8 cellular contexts compared by ENCODE assay signal in the genomic region with DNA sequence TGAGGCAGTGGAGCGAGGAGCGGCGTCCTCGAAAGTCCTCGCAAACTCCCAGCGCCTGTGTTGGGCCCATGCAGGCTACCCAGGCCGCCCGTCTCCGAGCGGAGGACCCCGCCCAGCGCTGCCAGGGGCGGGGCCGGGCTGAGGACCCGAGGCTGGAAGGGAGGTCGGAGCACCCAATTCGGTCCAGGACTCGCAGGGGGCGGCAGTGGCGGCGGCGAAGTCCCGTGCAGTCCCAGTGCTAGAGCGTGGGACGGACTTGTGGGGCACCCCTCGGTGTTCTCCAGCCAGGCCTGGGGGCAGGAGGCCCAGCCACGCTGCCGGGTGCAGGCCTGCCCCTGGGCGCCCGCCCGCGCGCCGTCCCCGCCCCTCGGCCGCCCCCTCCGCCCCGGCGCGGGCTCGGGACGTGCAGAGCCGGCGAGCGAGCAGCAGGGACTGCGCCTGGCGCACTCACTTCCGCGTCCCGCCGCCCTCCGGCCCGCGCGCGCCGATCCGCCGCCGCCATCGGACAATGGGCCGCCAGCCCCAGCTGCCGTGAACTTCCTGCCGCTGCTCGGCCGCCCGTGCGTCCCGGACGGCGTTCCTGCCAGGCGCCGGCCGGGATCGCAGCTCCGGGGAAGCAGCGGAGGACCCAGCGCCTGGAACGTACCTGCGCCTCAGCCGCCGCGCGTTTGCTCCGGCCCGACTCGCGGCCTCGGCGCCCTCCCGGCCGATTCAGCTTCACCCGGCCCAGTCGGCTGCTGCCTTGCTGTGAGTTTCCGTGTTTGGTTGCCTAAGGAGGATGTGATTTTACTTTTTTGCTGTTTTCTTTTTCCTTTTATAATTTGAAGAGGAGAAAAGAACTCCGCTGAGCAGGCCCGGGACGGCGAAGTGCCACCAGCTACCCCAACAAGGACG. TPM values are rescaled to one million over a fixed set of nuclear protein-coding genes. Genes with fewer than 3 reads are reported as not detected.
A peak's percentile ranks its signal among the peaks of the same experiment; 100 is the strongest.
DNase-seq lines count a peak whose midpoint lies in the region; ATAC-seq and TF ChIP-seq lines count a peak whose summit lies in the region.

No MANE protein-coding gene starts in this region.

- peak overlapping the region; percentile 90 for H2AFZ ChIP-seq in neural progenitor cell (replicated peaks)

- peak overlapping the region; percentile 29 for H3K9ac ChIP-seq in neural progenitor cell

- peak overlapping the region; percentile 94 for H3K4me2 ChIP-seq in neural progenitor cell

- TF ChIP-seq CTCF in foreskin fibroblast (IDR thresholded peaks at IDR 0.05; ENCODE audit: low read depth, low read length) (no peak), neural progenitor cell (IDR thresholded peaks at IDR 0.05) (no peak)

- H3K4me1 ChIP-seq in neural progenitor cell, result peaks cover 6% of the 10 kb centered on the region

- peaks cover 3% of the 10 kb centered on the region for H3K9me3 Mint-ChIP-seq in neural progenitor cell

- H3K27ac Mint-ChIP-seq in neural progenitor cell, result peak overlapping the region; percentile 91

- H3K36me3 Mint-ChIP-seq in neural progenitor cell, result peaks cover 15% of the 10 kb centered on the region

- H3K4me1 Mint-ChIP-seq in neural progenitor cell, result peaks cover 35% of the 10 kb centered on the region

- H3K27me3 ChIP-seq in neural progenitor cell, result no peaks in the 10 kb centered on the region

- peak overlapping the region; percentile 89 for H3K4me3 Mint-ChIP-seq in neural progenitor cell

- H4K20me1 ChIP-seq in neural progenitor cell (ENCODE audit: low read depth), result no peaks in the 10 kb centered on the region

- peak overlapping the region; percentile 65 to 72 for H3K4me3 ChIP-seq in foreskin fibroblast (ENCODE audit: low read depth in 1 of 2, low read length in 2 of 2)
- H3K4me3 ChIP-seq in neural progenitor cell, result peak overlapping the region; percentile 66

- peak; percentile 51 for ATAC-seq in GM19438 (IDR thresholded peaks at IDR 0.05; ENCODE audit: low read depth, unreplicated experiment)

- peaks cover 36% of the 10 kb centered on the region for H3K79me2 ChIP-seq in neural progenitor cell (ENCODE audit: low read depth)

- DNase-seq in COLO668 (lab: John Stamatoyannopoulos, UW; ENCODE audit: unreplicated experiment) (peak; percentile 81), HK-2 (ENCODE audit: unreplicated experiment) (peak; percentile 72), RPMI7951 (ENCODE audit: low read depth) (peak; percentile 85), foreskin fibroblast (peak; percentile 78 to 89), neural progenitor cell (ENCODE audit: low spot score) (peak; percentile 90)
- peak; percentile 58 for DNase-seq in activated T-helper 9 cell treated with anti-CD3 and anti-CD28 coated beads, Interleukin-2, amount 50 U/mL, for 16 hours (ENCODE audit: low read depth)

- H3K9me3 ChIP-seq in neural progenitor cell (ENCODE audit: low read depth), result no peaks in the 10 kb centered on the region

- peaks cover 13% of the 10 kb centered on the region for H3F3A ChIP-seq in neural progenitor cell (ENCODE audit: low read depth)

- peaks cover 2% of the 10 kb centered on the region for H3K27me3 Mint-ChIP-seq in neural progenitor cell (ENCODE audit: insufficient read depth, low read depth)

- H3K27ac ChIP-seq in neural progenitor cell, result no peak overlapping the region
- peak overlapping the region; percentile 30 for H3K27ac ChIP-seq in temporal lobe (ENCODE audit: low read depth, low read length)

- no peaks in the 10 kb centered on the region for H3K36me3 ChIP-seq in neural progenitor cell

RNA-seq across cellular contexts. Expression of gene LIMD1, which starts 0.6 kb away (rescaled TPM):
- 40.0 and 44.9 TPM in 2 replicates for total RNA-seq in RPMI7951 (2014; rRNA removed; shearing (Covaris generic))
- 10.0 and 14.8 TPM in 2 replicates for total RNA-seq in neural progenitor cell (ENCODE audit: low replicate concordance)
- total RNA-seq in temporal lobe, result 6.1 TPM
